ENCODE assay signal across 1 cellular context in genomic region chr1:34268311-34269042, GRCh38.
TF ChIP-seq lines count a peak whose summit lies in the region.

No MANE protein-coding gene starts in this region.

TF ChIP-seq in HEK293, 187 proteins besides CTCF, POLR2A, EP300 and RAD21 (continued from another document):
- TF ChIP-seq, protein P1, sequence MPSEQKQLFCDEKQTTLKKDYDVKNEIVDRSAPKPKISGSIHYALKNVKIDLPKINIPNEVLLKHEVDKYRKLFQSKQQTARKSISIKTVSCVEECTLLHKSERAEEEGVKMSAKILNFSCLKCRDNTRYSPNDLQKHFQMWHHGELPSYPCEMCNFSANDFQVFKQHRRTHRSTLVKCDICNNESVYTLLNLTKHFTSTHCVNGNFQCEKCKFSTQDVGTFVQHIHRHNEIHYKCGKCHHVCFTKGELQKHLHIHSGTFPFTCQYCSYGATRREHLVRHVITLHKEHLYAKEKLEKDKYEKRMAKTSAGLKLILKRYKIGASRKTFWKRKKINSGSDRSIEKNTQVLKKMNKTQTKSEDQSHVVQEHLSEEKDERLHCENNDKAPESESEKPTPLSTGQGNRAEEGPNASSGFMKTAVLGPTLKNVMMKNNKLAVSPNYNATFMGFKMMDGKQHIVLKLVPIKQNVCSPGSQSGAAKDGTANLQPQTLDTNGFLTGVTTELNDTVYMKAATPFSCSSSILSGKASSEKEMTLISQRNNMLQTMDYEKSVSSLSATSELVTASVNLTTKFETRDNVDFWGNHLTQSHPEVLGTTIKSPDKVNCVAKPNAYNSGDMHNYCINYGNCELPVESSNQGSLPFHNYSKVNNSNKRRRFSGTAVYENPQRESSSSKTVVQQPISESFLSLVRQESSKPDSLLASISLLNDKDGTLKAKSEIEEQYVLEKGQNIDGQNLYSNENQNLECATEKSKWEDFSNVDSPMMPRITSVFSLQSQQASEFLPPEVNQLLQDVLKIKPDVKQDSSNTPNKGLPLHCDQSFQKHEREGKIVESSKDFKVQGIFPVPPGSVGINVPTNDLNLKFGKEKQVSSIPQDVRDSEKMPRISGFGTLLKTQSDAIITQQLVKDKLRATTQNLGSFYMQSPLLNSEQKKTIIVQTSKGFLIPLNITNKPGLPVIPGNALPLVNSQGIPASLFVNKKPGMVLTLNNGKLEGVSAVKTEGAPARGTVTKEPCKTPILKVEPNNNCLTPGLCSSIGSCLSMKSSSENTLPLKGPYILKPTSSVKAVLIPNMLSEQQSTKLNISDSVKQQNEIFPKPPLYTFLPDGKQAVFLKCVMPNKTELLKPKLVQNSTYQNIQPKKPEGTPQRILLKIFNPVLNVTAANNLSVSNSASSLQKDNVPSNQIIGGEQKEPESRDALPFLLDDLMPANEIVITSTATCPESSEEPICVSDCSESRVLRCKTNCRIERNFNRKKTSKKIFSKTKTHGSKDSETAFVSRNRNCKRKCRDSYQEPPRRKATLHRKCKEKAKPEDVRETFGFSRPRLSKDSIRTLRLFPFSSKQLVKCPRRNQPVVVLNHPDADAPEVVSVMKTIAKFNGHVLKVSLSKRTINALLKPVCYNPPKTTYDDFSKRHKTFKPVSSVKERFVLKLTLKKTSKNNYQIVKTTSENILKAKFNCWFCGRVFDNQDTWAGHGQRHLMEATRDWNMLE (tag by site-specific recombination; conservative IDR thresholded peaks at IDR 0.05; ENCODE audit: low read depth): no peak
